ENCODE assay signal across 1 cellular context in the genomic region with DNA sequence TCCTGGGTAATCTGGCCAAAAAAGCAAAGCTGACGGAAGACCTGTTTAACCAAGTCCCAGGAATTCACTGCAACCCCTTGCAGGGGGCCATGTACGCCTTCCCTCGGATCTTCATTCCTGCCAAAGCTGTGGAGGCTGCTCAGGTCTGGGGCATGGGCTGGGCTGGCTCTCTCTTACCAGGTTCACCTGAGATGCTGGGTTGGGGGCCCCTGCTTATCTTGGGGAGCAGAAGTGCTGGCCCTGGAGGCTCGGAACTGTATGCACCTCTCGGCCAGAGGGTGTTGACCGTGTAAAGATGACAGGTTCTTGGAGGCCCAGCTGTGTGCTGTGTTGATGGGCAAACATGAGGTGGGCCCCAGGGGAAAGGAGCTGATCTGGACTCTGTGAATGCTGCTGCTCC.
TF ChIP-seq lines count a peak whose summit lies in the region.

No MANE protein-coding gene starts in this region.

TF ChIP-seq in HepG2, 621 proteins besides CTCF, POLR2A, EP300 and RAD21:
- TF ChIP-seq ZNF614 (CRISPR knock-in tag; IDR thresholded peaks at IDR 0.05; ENCODE audit: borderline replicate concordance) (no peak), HOXA9 (CRISPR knock-in tag; IDR thresholded peaks at IDR 0.05; ENCODE audit: borderline replicate concordance) (0 out of 2 replicates have a peak, but pooled peaks have one; percentile 51), AGO2 (optimal IDR thresholded peaks at IDR 0.05; ENCODE audit: low read depth, low read length) (peak; percentile 52), POLR2G (IDR thresholded peaks at IDR 0.05; ENCODE audit: low read depth, low read length) (peak; percentile 29; the same call in 1 of the 2 replicates), KMT2A (CRISPR knock-in tag; IDR thresholded peaks at IDR 0.05) (no peak), SAFB2 (CRISPR knock-in tag; IDR thresholded peaks at IDR 0.05; ENCODE audit: borderline replicate concordance, low read depth) (no peak), RBM22 (optimal IDR thresholded peaks at IDR 0.05; ENCODE audit: low read length) (peak; percentile 13), ZC3H13 (CRISPR knock-in tag; IDR thresholded peaks at IDR 0.05) (0 out of 2 replicates have a peak, but pooled peaks have one; percentile 23), KLF13 (CRISPR knock-in tag; IDR thresholded peaks at IDR 0.05) (no peak)
- TF ChIP-seq, protein P1, sequence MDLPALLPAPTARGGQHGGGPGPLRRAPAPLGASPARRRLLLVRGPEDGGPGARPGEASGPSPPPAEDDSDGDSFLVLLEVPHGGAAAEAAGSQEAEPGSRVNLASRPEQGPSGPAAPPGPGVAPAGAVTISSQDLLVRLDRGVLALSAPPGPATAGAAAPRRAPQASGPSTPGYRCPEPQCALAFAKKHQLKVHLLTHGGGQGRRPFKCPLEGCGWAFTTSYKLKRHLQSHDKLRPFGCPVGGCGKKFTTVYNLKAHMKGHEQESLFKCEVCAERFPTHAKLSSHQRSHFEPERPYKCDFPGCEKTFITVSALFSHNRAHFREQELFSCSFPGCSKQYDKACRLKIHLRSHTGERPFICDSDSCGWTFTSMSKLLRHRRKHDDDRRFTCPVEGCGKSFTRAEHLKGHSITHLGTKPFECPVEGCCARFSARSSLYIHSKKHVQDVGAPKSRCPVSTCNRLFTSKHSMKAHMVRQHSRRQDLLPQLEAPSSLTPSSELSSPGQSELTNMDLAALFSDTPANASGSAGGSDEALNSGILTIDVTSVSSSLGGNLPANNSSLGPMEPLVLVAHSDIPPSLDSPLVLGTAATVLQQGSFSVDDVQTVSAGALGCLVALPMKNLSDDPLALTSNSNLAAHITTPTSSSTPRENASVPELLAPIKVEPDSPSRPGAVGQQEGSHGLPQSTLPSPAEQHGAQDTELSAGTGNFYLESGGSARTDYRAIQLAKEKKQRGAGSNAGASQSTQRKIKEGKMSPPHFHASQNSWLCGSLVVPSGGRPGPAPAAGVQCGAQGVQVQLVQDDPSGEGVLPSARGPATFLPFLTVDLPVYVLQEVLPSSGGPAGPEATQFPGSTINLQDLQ (CRISPR knock-in tag; IDR thresholded peaks at IDR 0.05): no peak
